In genomic region chr6:4935486-4935885, GRCh38 we compare ENCODE assay signal across 1 cellular context.
TF ChIP-seq lines count a peak whose summit lies in the region.

No MANE protein-coding gene starts in this region.

TF ChIP-seq in WTC11, 78 proteins besides CTCF, POLR2A, EP300 and RAD21 (continued from another document):
- TF ChIP-seq, protein P1, sequence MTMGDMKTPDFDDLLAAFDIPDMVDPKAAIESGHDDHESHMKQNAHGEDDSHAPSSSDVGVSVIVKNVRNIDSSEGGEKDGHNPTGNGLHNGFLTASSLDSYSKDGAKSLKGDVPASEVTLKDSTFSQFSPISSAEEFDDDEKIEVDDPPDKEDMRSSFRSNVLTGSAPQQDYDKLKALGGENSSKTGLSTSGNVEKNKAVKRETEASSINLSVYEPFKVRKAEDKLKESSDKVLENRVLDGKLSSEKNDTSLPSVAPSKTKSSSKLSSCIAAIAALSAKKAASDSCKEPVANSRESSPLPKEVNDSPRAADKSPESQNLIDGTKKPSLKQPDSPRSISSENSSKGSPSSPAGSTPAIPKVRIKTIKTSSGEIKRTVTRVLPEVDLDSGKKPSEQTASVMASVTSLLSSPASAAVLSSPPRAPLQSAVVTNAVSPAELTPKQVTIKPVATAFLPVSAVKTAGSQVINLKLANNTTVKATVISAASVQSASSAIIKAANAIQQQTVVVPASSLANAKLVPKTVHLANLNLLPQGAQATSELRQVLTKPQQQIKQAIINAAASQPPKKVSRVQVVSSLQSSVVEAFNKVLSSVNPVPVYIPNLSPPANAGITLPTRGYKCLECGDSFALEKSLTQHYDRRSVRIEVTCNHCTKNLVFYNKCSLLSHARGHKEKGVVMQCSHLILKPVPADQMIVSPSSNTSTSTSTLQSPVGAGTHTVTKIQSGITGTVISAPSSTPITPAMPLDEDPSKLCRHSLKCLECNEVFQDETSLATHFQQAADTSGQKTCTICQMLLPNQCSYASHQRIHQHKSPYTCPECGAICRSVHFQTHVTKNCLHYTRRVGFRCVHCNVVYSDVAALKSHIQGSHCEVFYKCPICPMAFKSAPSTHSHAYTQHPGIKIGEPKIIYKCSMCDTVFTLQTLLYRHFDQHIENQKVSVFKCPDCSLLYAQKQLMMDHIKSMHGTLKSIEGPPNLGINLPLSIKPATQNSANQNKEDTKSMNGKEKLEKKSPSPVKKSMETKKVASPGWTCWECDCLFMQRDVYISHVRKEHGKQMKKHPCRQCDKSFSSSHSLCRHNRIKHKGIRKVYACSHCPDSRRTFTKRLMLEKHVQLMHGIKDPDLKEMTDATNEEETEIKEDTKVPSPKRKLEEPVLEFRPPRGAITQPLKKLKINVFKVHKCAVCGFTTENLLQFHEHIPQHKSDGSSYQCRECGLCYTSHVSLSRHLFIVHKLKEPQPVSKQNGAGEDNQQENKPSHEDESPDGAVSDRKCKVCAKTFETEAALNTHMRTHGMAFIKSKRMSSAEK (CRISPR knock-in tag; IDR thresholded peaks at IDR 0.05; ENCODE audit: borderline replicate concordance) = no peak
- TF ChIP-seq SOX15 (CRISPR knock-in tag; IDR thresholded peaks at IDR 0.05) (no peak), ZNF138 (CRISPR knock-in tag; conservative IDR thresholded peaks at IDR 0.05) (no peak), TEAD1 (CRISPR knock-in tag; IDR thresholded peaks at IDR 0.05) (no peak), FOXJ3 (CRISPR knock-in tag; IDR thresholded peaks at IDR 0.05; ENCODE audit: borderline replicate concordance) (no peak), ZNF281 (CRISPR knock-in tag; IDR thresholded peaks at IDR 0.05) (no peak)
- TF ChIP-seq, protein P2, sequence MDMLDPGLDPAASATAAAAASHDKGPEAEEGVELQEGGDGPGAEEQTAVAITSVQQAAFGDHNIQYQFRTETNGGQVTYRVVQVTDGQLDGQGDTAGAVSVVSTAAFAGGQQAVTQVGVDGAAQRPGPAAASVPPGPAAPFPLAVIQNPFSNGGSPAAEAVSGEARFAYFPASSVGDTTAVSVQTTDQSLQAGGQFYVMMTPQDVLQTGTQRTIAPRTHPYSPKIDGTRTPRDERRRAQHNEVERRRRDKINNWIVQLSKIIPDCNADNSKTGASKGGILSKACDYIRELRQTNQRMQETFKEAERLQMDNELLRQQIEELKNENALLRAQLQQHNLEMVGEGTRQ (CRISPR knock-in tag; IDR thresholded peaks at IDR 0.05) = no peak
TF ChIP-seq in WTC11: peak in this region for 0.
